Comparison of ENCODE assay signal across 9 cellular contexts in genomic region chr20:45963059-45964011, GRCh38. TPM values are rescaled to one million over a fixed set of nuclear protein-coding genes. Genes with fewer than 3 reads are reported as not detected.
DNase-seq lines count a peak whose midpoint lies in the region; FAIRE-seq and TF ChIP-seq lines count a peak whose summit lies in the region.
"Had no signal": no experiment of that assay in that cellular context is flagged by ENCODE, and none has a peak within 500 bp of the region (broad histone marks: within the 10 kb centered on the region; RNA-seq: fewer than 3 reads in every experiment).

No MANE protein-coding gene starts in this region.

- no peak overlapping the region for H4K8ac ChIP-seq in H1 (ENCODE audit: extremely low read depth, insufficient read depth, low read length)

- no peaks in the 10 kb centered on the region for H3K79me2 ChIP-seq in H1 (ENCODE audit: control insufficient read depth in 1 of 2, insufficient read depth in 2 of 2, low read length in 2 of 2)

- no peak overlapping the region for H2BK120ac ChIP-seq in H1 (replicated peaks; ENCODE audit: low read depth, low read length)

- no peak overlapping the region for H3K14ac ChIP-seq in H1 (ENCODE audit: insufficient read length)

- no peak overlapping the region for H2AK5ac ChIP-seq in H1 (ENCODE audit: low read depth, low read length)

- no peak overlapping the region for H4K5ac ChIP-seq in H1 (ENCODE audit: insufficient read length, low read depth, low read length)

- no peak for FAIRE-seq in H1 (lab: Jason Lieb, UNC)
- FAIRE-seq: endometrium had no signal

- H3K4me2 ChIP-seq in H1 (ENCODE audit: insufficient read depth in 1 of 2, low read depth in 2 of 2, low read length in 2 of 2): no peak overlapping the region

- TF ChIP-seq POLR2A in H1 (IDR thresholded peaks at IDR 0.05; ENCODE audit: control extremely low read depth in 1 of 2, low read depth in 2 of 2, low read length in 2 of 2) (no peak), prostate gland (IDR thresholded peaks at IDR 0.05) (no peak)

- no peak overlapping the region for H2BK12ac ChIP-seq in H1 (ENCODE audit: low read depth, low read length)

- H4K20me1 ChIP-seq in H1 (replicated peaks in 1 of 2; ENCODE audit: control insufficient read depth in 1 of 2, insufficient read depth in 2 of 2, low read length in 2 of 2): peaks cover 2 to 4% of the 10 kb centered on the region in 2 experiments

- TF ChIP-seq EP300 in H1 (IDR thresholded peaks at IDR 0.05; ENCODE audit: borderline replicate concordance in 1 of 2, low read depth in 2 of 2, low read length in 2 of 2): no peak

- H2BK5ac ChIP-seq in H1 (ENCODE audit: low read depth, low read length): peak overlapping the region; percentile 19; the same call in 1 of the 2 replicates

- intact Hi-C loops in posterior vena cava (cut with DNase I): loop anchor here in 1 of 2 donors (10.0 kb wide), 1 partner anchor 149 kb away; the partner anchor contains the start of gene UBE2C
- intact Hi-C loops in prostate gland (cut with DNase I): loop anchor here (10.0 kb wide), 1 partner anchor 69 kb away; the partner anchor contains the start of genes CTSA and NEURL2

- H4K91ac ChIP-seq in H1 (replicated peaks; ENCODE audit: insufficient read length, low read length): no peak overlapping the region

- H3K4me3 ChIP-seq in H1 (ENCODE audit: extremely low read depth in 1 of 4, insufficient read depth in 2 of 4, low read depth in 3 of 4, low read length in 4 of 4): no peak overlapping the region
- H3K4me3 ChIP-seq in prostate gland: no peak overlapping the region

- TF ChIP-seq CTCF in GM13976 (IDR thresholded peaks at IDR 0.05; ENCODE audit: borderline replicate concordance, control extremely low read depth, extremely low read depth, insufficient read depth, missing control alignments) (peak; percentile 40), H1 (IDR thresholded peaks at IDR 0.05; ENCODE audit: control extremely low read depth in 1 of 3, insufficient read depth in 1 of 3, low read depth in 1 of 3, low read length in 3 of 3) (peak in 2 of 3 experiments; percentile 37 to 47; a peak in 2 of 4 replicates), prostate gland (IDR thresholded peaks at IDR 0.05) (peak in 2 of 4 experiments; percentile 45 to 46)

- in situ Hi-C loops in GM13976 (cut with MboI; ENCODE audit: low sequenced_read_pairs, unreplicated experiment): no loop called here

- H3K18ac ChIP-seq in H1 (ENCODE audit: extremely low read depth, low read length): no peak overlapping the region

- H3K27me3 ChIP-seq in H1 (replicated peaks in 1 of 4; ENCODE audit: control insufficient read depth in 3 of 4, extremely low read depth in 1 of 4, insufficient read depth in 3 of 4, low read length in 3 of 4): no peaks in the 10 kb centered on the region
- no peaks in the 10 kb centered on the region for H3K27me3 ChIP-seq in prostate gland (replicated peaks; ENCODE audit: insufficient read depth)

- H3K23me2 ChIP-seq in H1 (ENCODE audit: low read depth, low read length): no peaks in the 10 kb centered on the region

- H3K79me1 ChIP-seq in H1 (ENCODE audit: low read depth, low read length): no peaks in the 10 kb centered on the region

- no peak overlapping the region for H2AFZ ChIP-seq in H1 (ENCODE audit: low read length)

- H3K4me1 ChIP-seq in H1 (replicated peaks in 1 of 4; ENCODE audit: control insufficient read depth in 3 of 4, insufficient read depth in 4 of 4, low read length in 3 of 4): no peaks in the 10 kb centered on the region
- no peaks in the 10 kb centered on the region for H3K4me1 ChIP-seq in prostate gland (replicated peaks)

- no peak overlapping the region for H3K4ac ChIP-seq in H1 (replicated peaks; ENCODE audit: insufficient read length, low read depth, low read length)

- H3K56ac ChIP-seq in H1 (replicated peaks; ENCODE audit: insufficient read length, low read depth, low read length): no peak overlapping the region

- H3K9me3 ChIP-seq in H1 (ENCODE audit: insufficient read depth in 2 of 2, low read depth in 1 of 2, low read length in 1 of 2) (no peaks in the 10 kb centered on the region), prostate gland (no peaks in the 10 kb centered on the region)

- H3K36me3 ChIP-seq in H1 (ENCODE audit: control insufficient read depth in 2 of 4, insufficient read depth in 4 of 4, low read length in 3 of 4) (peaks cover 12 to 49% (median 41%) of the 10 kb centered on the region in 4 experiments), prostate gland (peaks cover 9 to 48% of the 10 kb centered on the region in 2 donors)

- H3K23ac ChIP-seq in H1 (ENCODE audit: insufficient read length): no peak overlapping the region

- POLR2A ChIA-PET in H1 (lab: Charles Lee; ENCODE audit: partially characterized antibody): interaction anchor here (0.9 to 16.7 kb wide), 4 partner anchors 11 to 65 kb away, joined by 3 to 238 read pairs (median 14); partner anchors contain the start of gene PCIF1

- H3K27ac ChIP-seq in H1 (ENCODE audit: low read depth, low read length) (no peak overlapping the region), prostate gland (no peak overlapping the region)

- H2BK15ac ChIP-seq in H1 (ENCODE audit: low read length): no peak overlapping the region; the same call in 1 of the 2 replicates

- 92% methylated on average over 34 of the region's 34 CpGs; no CpG with 5 or more reads in 1 of the 2 experiments for whole genome bisulfite sequencing in H1 (ENCODE audit: extremely low coverage in 1 of 2, insufficient coverage in 1 of 2, insufficient read length in 1 of 2, insufficient replicate concordance in 2 of 2, low coverage in 1 of 2, low lambda C conversion rate in 2 of 2, missing lambda C conversion rate in 1 of 2), 2 experiments
- 74% methylated on average over 28 of the region's 34 CpGs for WGBS in prostate gland

- DNase-seq in AML-193 (lab: John Stamatoyannopoulos, UW): peak; percentile 26 to 43
- DNase-seq in GM13976 (ENCODE audit: low spot score): no peak
- peak; percentile 30 for DNase-seq in NCI-H774 (lab: John Stamatoyannopoulos, UW)
- no peak for DNase-seq in H1 (ENCODE audit: low read depth in 1 of 2, low spot score in 2 of 2)
- peak; percentile 74 for DNase-seq in posterior vena cava (ENCODE audit: low spot score)
- DNase-seq in prostate gland (ENCODE audit: low spot score): no peak
- DNase-seq in stimulated activated CD8-positive, alpha-beta memory T cell treated with anti-CD3 and anti-CD28 coated beads, Interleukin-4, amount 100 ng/mL, for 48 hours: no peak
- DNase-seq in cerebellar nuclear complex (lab: John Stamatoyannopoulos, UW): no peak

- CTCF ChIA-PET in H1 (lab: Charles Lee; ENCODE audit: partially characterized antibody): interaction anchor here (1.0 to 9.7 kb wide), 18 partner anchors 8 to 424 kb away, joined by 3 to 82 read pairs (median 6); partner anchors contain the start of genes WFDC6 and ZNF335

- no peak overlapping the region for H3K9ac ChIP-seq in H1 (replicated peaks in 1 of 4; ENCODE audit: extremely low read depth in 1 of 4, low read depth in 3 of 4, low read length in 3 of 4)

- H2BK20ac ChIP-seq in H1 (ENCODE audit: low read length): no peak overlapping the region

- TF ChIP-seq RAD21 in H1 (IDR thresholded peaks at IDR 0.05 in 1 of 2, conservative IDR thresholded peaks at IDR 0.05 in 1 of 2; ENCODE audit: low read depth in 2 of 2, low read length in 2 of 2): peak; percentile 56 to 66

RNA-seq across cellular contexts. Expression of gene ZNF335, which starts 8.7 kb away (rescaled TPM):
- 14.6 and 15.9 TPM in 2 replicates for total RNA-seq in H1 (2021; fragmentation: NEBNext Ultra II Directional; extraction: Animal tissue kit (Norgen Biotek cat#: 25700))
- polyA plus RNA-seq in H1 (2011; rRNA removed): 12.4 and 17.1 TPM in 2 replicates
- 9.0 TPM for polyA plus RNA-seq in H1 (2011; cell fraction: cytosol; rRNA removed)
- 36.3 TPM for polyA plus RNA-seq in H1 (2011; cell fraction: nucleus; rRNA removed)
- polyA plus RNA-seq in H1 (2012, experiment 1 of 2): 7.6 to 12.8 TPM (median 11.8 TPM) in 4 replicates
- 8.5 TPM for polyA plus RNA-seq in H1 (2012, experiment 2 of 2)
- 10.1 TPM for polyA plus RNA-seq in H1 (2013, experiment 1 of 2)
- polyA plus RNA-seq in H1 (2013, experiment 2 of 2): 8.8 TPM
- 11.4 and 15.8 TPM in 2 replicates for polyA minus RNA-seq in H1 (2011; rRNA and poly(A)+ RNA removed)
- polyA minus RNA-seq in H1 (2011; cell fraction: cytosol; rRNA and poly(A)+ RNA removed): 11.1 TPM
- polyA minus RNA-seq in H1 (2011; cell fraction: nucleus; rRNA and poly(A)+ RNA removed): 31.5 TPM
- total RNA-seq in posterior vena cava: 10 to 100 TPM; 12.6 to 13.7 TPM
- total RNA-seq in prostate gland: 10 to 100 TPM; 21.4 to 43.4 TPM

RNA-seq across cellular contexts. Expression of gene PCIF1, which starts 28.9 kb away (rescaled TPM):
- total RNA-seq in H1 (2021; fragmentation: NEBNext Ultra II Directional; extraction: Animal tissue kit (Norgen Biotek cat#: 25700)): 27.2 and 30.3 TPM in 2 replicates
- 30.6 and 54.7 TPM in 2 replicates for polyA plus RNA-seq in H1 (2011; rRNA removed)
- polyA plus RNA-seq in H1 (2011; cell fraction: cytosol; rRNA removed): 23.8 TPM
- polyA plus RNA-seq in H1 (2011; cell fraction: nucleus; rRNA removed): 58.2 TPM
- 19.8 to 36.6 TPM (median 32.6 TPM) in 4 replicates for polyA plus RNA-seq in H1 (2012, experiment 1 of 2)
- polyA plus RNA-seq in H1 (2012, experiment 2 of 2): 37.9 TPM
- polyA plus RNA-seq in H1 (2013, experiment 1 of 2): 23.6 TPM
- polyA plus RNA-seq in H1 (2013, experiment 2 of 2): 20.7 TPM
- polyA minus RNA-seq in H1 (2011; rRNA and poly(A)+ RNA removed): 20.9 and 29.6 TPM in 2 replicates
- polyA minus RNA-seq in H1 (2011; cell fraction: cytosol; rRNA and poly(A)+ RNA removed): 20.2 TPM
- 42.0 TPM for polyA minus RNA-seq in H1 (2011; cell fraction: nucleus; rRNA and poly(A)+ RNA removed)
- total RNA-seq in posterior vena cava (10 to 100 TPM; 27.3 to 35.7 TPM), prostate gland (10 to 100 TPM; 39.8 to 54.9 TPM)

RNA-seq across cellular contexts. Expression of gene MMP9, which starts 45.4 kb away (rescaled TPM):
- 1.7 and 2.2 TPM in 2 replicates for total RNA-seq in H1 (2021; fragmentation: NEBNext Ultra II Directional; extraction: Animal tissue kit (Norgen Biotek cat#: 25700))
- 1.5 and 1.6 TPM in 2 replicates for polyA plus RNA-seq in H1 (2011; rRNA removed)
- 0.90 TPM for polyA plus RNA-seq in H1 (2011; cell fraction: cytosol; rRNA removed)
- polyA plus RNA-seq in H1 (2011; cell fraction: nucleus; rRNA removed): 2.0 TPM
- 1.2 to 2.2 TPM (median 2.1 TPM) in 4 replicates for polyA plus RNA-seq in H1 (2012, experiment 1 of 2)
- 1.7 TPM for polyA plus RNA-seq in H1 (2012, experiment 2 of 2)
- polyA plus RNA-seq in H1 (2013, experiment 1 of 2): 8.6 TPM
- 8.2 TPM for polyA plus RNA-seq in H1 (2013, experiment 2 of 2)
- 0.37 and 0.38 TPM in 2 replicates for polyA minus RNA-seq in H1 (2011; rRNA and poly(A)+ RNA removed)
- polyA minus RNA-seq in H1 (2011; cell fraction: cytosol; rRNA and poly(A)+ RNA removed): 0.44 TPM
- polyA minus RNA-seq in H1 (2011; cell fraction: nucleus; rRNA and poly(A)+ RNA removed): 0.80 TPM
- total RNA-seq in posterior vena cava (10 to 100 TPM in 1 of 2 donors, 1 to 10 TPM in 1; 2.2 to 16.6 TPM), prostate gland (1 to 10 TPM in 1 of 2 donors, under 1 TPM in 1; 0.59 to 1.4 TPM)

RNA-seq across cellular contexts. Expression of gene PLTP, which starts 51.4 kb away (rescaled TPM):
- 120 TPM in 2 replicates for total RNA-seq in H1 (2021; fragmentation: NEBNext Ultra II Directional; extraction: Animal tissue kit (Norgen Biotek cat#: 25700))
- 194 and 268 TPM in 2 replicates for polyA plus RNA-seq in H1 (2011; rRNA removed)
- 129 TPM for polyA plus RNA-seq in H1 (2011; cell fraction: cytosol; rRNA removed)
- 198 TPM for polyA plus RNA-seq in H1 (2011; cell fraction: nucleus; rRNA removed)
- 117 to 175 TPM (median 169 TPM) in 4 replicates for polyA plus RNA-seq in H1 (2012, experiment 1 of 2)
- polyA plus RNA-seq in H1 (2012, experiment 2 of 2): 196 TPM
- polyA plus RNA-seq in H1 (2013, experiment 1 of 2): 240 TPM
- polyA plus RNA-seq in H1 (2013, experiment 2 of 2): 233 TPM
- polyA minus RNA-seq in H1 (2011; rRNA and poly(A)+ RNA removed): 77.0 and 101 TPM in 2 replicates
- 101 TPM for polyA minus RNA-seq in H1 (2011; cell fraction: cytosol; rRNA and poly(A)+ RNA removed)
- 53.7 TPM for polyA minus RNA-seq in H1 (2011; cell fraction: nucleus; rRNA and poly(A)+ RNA removed)
- total RNA-seq in posterior vena cava: 100 to 1,000 TPM; 134 to 689 TPM
- total RNA-seq in prostate gland: 100 to 1,000 TPM in 1 of 2 donors, 10 to 100 TPM in 1; 29.4 to 101 TPM

Comparison
In these comparisons a context has a peak if more than half of its experiments do, and no peak if none do; other contexts are left out.
1. DNase-seq: peak in AML-193 (2 of 2), NCI-H774 (single experiment) and posterior vena cava (single experiment); none in GM13976 (single experiment), H1 (0 of 2), prostate gland (single experiment), stimulated activated CD8-positive, alpha-beta memory T cell treated with anti-CD3 and anti-CD28 coated beads, Interleukin-4, amount 100 ng/mL, for 48 hours (single experiment) and cerebellar nuclear complex (0 of 2).